1 cellular context compared by ENCODE assay signal in genomic region chr1:17423781-17424245, GRCh38.
TF ChIP-seq lines count a peak whose summit lies in the region.

No MANE protein-coding gene starts in this region.

TF ChIP-seq in H1, 55 proteins besides CTCF, POLR2A, EP300 and RAD21:
- no peak for TF ChIP-seq TBP (IDR thresholded peaks at IDR 0.05; ENCODE audit: low read depth, low read length)
- TF ChIP-seq CHD2 (IDR thresholded peaks at IDR 0.05; ENCODE audit: low read length), result no peak
- TF ChIP-seq SUZ12 (IDR thresholded peaks at IDR 0.05; ENCODE audit: low read length), result no peak
- TF ChIP-seq SIX5 (IDR thresholded peaks at IDR 0.05; ENCODE audit: low read depth, low read length), result no peak
- TF ChIP-seq RXRA (IDR thresholded peaks at IDR 0.05; ENCODE audit: insufficient read depth, low read depth, low read length), result no peak
- peak; percentile 63 for TF ChIP-seq POLR2AphosphoS5 (IDR thresholded peaks at IDR 0.05; ENCODE audit: low read depth, low read length)
